8 cellular contexts compared by ENCODE assay signal in the genomic region with DNA sequence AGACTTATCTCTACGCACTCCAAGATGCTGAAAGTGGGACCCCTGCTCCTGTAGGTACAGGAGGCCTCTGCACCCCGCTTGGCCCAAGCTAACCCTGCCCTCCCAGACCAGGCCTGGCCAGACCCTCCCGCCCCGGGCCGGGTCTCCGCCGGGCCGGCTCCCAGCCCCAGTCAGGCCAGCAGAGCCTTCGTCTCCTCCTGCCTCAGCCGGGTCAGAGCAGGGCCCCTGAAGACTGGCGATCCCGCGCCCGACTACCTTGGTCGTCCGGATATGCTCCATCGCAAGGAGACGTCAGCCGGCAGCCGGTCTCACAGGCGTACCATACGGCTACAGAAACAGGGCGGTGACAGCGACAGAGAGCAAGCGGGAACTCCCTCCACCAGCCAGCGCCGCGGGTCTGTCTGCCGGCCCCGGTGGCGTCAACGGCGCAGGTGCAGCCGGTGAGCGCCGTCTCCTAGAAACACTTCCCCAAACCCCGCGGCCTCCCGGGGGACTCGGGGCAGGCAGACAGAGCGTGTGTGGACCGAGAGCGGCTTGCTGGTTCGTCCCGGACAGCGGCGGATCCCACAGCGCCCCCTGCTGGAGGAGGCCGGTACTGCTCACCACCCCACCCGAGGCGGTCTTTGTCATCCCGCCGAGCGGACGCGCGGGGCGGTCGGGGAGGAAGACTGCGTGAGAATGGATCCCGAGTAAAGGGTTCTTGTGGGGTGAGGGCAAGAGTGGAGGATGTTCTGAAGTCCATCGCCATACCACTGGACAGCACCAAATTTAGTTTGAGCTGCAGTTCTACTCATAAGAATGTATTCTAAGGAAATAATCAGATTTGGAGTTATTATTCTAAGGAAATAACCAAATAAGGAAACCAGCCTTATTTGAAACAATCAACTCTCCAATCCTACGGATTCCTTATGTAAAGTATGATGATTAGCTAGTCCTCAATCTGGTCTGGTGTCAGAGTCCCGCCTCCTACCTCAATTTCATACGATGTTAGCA. TPM values are rescaled to one million over a fixed set of nuclear protein-coding genes. Genes with fewer than 3 reads are reported as not detected.
DNase-seq lines count a peak whose midpoint lies in the region; ATAC-seq and TF ChIP-seq lines count a peak whose summit lies in the region.

A gene (minus strand): TSS at position 520 of the 993 bp plus-strand sequence. CDS start 241 bp downstream, at position 279.

- TF ChIP-seq CTCF in PC-9 (conservative IDR thresholded peaks at IDR 0.05), result peak; percentile 98

- H3K36me3 Mint-ChIP-seq in activated T-cell treated with anti-CD3 and anti-CD28 coated beads, Interleukin-2, amount 50 U/mL, for 24 hours (ENCODE audit: low read depth), result peaks cover 26% of the 10 kb centered on the region

- peak within 1 kb of the TSS; percentile 96 for H2AFZ ChIP-seq in PC-9

- TF ChIP-seq RAD21 in Ishikawa (IDR thresholded peaks at IDR 0.05; ENCODE audit: low read depth), result peak; percentile 44; the same call in 1 of the 2 replicates

- no peaks in the 10 kb centered on the region for H3K36me3 ChIP-seq in PC-9 (ENCODE audit: low read depth)
- no peaks in the 10 kb centered on the region for H3K36me3 ChIP-seq in muscle layer of colon (ENCODE audit: insufficient read depth, low read length)

- peaks cover 13% of the 10 kb centered on the region for H3K4me1 ChIP-seq in PC-9 (replicated peaks; ENCODE audit: insufficient read depth)
- H3K4me1 ChIP-seq in muscle layer of colon (ENCODE audit: insufficient read depth, low read length), result peaks cover 13% of the 10 kb centered on the region

- H3K4me2 ChIP-seq in PC-9, result peak within 1 kb of the TSS; percentile 93

- H3K9me2 ChIP-seq in PC-9 (ENCODE audit: insufficient read depth), result no peaks in the 10 kb centered on the region

- H3K27ac Mint-ChIP-seq in activated T-cell treated with anti-CD3 and anti-CD28 coated beads, Interleukin-2, amount 50 U/mL, for 24 hours, result peak within 1 kb of the TSS; percentile 93

- BruUV-seq in PC-9 (replicated peaks; lab: Mats Ljungman, UMichigan), result TSS peak; percentile 36

- no peak within 1 kb of the TSS for H3K27ac ChIP-seq in PC-9
- H3K27ac ChIP-seq in muscle layer of colon (ENCODE audit: low read depth, low read length), result peak within 1 kb of the TSS; percentile 86

- TF ChIP-seq POLR2A in erythroblast (IDR thresholded peaks at IDR 0.05; ENCODE audit: low read length), result peak; percentile 63

- POLR2A ChIA-PET in PC-9 (lab: Charles Lee; ENCODE audit: unreplicated experiment), result interaction anchor here (0.5 to 0.7 kb wide), 2 partner anchors 19 to 60 kb away, joined by 10 to 16 read pairs; no protein-coding TSS in a partner anchor

- 0 out of 2 replicates have a peak, but pooled peaks cover 3% of the 10 kb centered on the region for H4K20me1 ChIP-seq in PC-9 (ENCODE audit: insufficient read depth)

- peak; percentile 93 for ATAC-seq in GM21529 (IDR thresholded peaks at IDR 0.05; ENCODE audit: unreplicated experiment)

- peaks cover 42% of the 10 kb centered on the region for H3K4me1 Mint-ChIP-seq in activated T-cell treated with anti-CD3 and anti-CD28 coated beads, Interleukin-2, amount 50 U/mL, for 24 hours (ENCODE audit: low read depth)

- peak within 1 kb of the TSS; percentile 87 for H3K4me3 Mint-ChIP-seq in activated T-cell treated with anti-CD3 and anti-CD28 coated beads, Interleukin-2, amount 50 U/mL, for 24 hours

- H3F3A ChIP-seq in PC-9 (ENCODE audit: insufficient read depth, low read depth), result no peaks in the 10 kb centered on the region

- CTCF ChIA-PET in PC-9 (lab: Charles Lee), result no interaction called here

- peak; percentile 94 for DNase-seq in DMS53 (lab: John Stamatoyannopoulos, UW)
- DNase-seq in PC-9, result peak; percentile 65 to 85
- peak; percentile 99 for DNase-seq in activated T-cell treated with anti-CD3 and anti-CD28 coated beads, Interleukin-2, amount 50 U/mL, for 24 hours
- DNase-seq in erythroblast (lab: John Stamatoyannopoulos, UW), result peak; percentile 88 to 94
- peak; percentile 83 to 89 for DNase-seq in stimulated activated CD8-positive, alpha-beta memory T cell treated with anti-CD3 and anti-CD28 coated beads, Interleukin-7, amount 100 ng/mL, for 4 hours (ENCODE audit: low read depth in 2 of 2)

- no peaks in the 10 kb centered on the region for H3K9me3 Mint-ChIP-seq in activated T-cell treated with anti-CD3 and anti-CD28 coated beads, Interleukin-2, amount 50 U/mL, for 24 hours

- intact Hi-C loops in PC-9 (cut with micrococcal nuclease; ENCODE audit: unreplicated experiment), result no loop called here

- H3K27me3 Mint-ChIP-seq in activated T-cell treated with anti-CD3 and anti-CD28 coated beads, Interleukin-2, amount 50 U/mL, for 24 hours, result peaks cover 9% of the 10 kb centered on the region

- peak within 1 kb of the TSS; percentile 84 for H3K9ac ChIP-seq in muscle layer of colon (ENCODE audit: low read length)

- H3K4me3 ChIP-seq in PC-9 (peak within 1 kb of the TSS; percentile 74), muscle layer of colon (ENCODE audit: low read depth in 1 of 2, low read length in 2 of 2) (peak within 1 kb of the TSS; percentile 93 to 97)

- H3K9me3 ChIP-seq in PC-9 (ENCODE audit: insufficient read depth, low read depth), result no peaks in the 10 kb centered on the region
- no peaks in the 10 kb centered on the region for H3K9me3 ChIP-seq in muscle layer of colon (ENCODE audit: low read length)

- no peak for TF ChIP-seq EP300 in Ishikawa (IDR thresholded peaks at IDR 0.05; ENCODE audit: borderline replicate concordance)

- no peaks in the 10 kb centered on the region for H3K27me3 ChIP-seq in PC-9 (ENCODE audit: insufficient read depth, low read depth)
- no peaks in the 10 kb centered on the region for H3K27me3 ChIP-seq in muscle layer of colon (ENCODE audit: control insufficient read depth in 1 of 2, insufficient read depth in 2 of 2, low read length in 2 of 2)

- H3K79me2 ChIP-seq in PC-9 (ENCODE audit: low read depth), result peaks cover 25% of the 10 kb centered on the region

TF ChIP-seq in Ishikawa, 13 proteins besides CTCF, POLR2A, EP300 and RAD21:
- TF ChIP-seq ZBTB7A (IDR thresholded peaks at IDR 0.05; ENCODE audit: low read depth) (no peak), CEBPB (IDR thresholded peaks at IDR 0.05) (no peak), TCF12 (IDR thresholded peaks at IDR 0.05; ENCODE audit: low read depth) (no peak), TAF1 (IDR thresholded peaks at IDR 0.05; ENCODE audit: low read depth) (peak; percentile 61; the same call in 1 of the 2 replicates), NFIC (IDR thresholded peaks at IDR 0.05) (no peak), CREB1 (IDR thresholded peaks at IDR 0.05; ENCODE audit: low read depth) (no peak), TEAD4 (IDR thresholded peaks at IDR 0.05) (no peak), YY1 (IDR thresholded peaks at IDR 0.05; ENCODE audit: low read depth) (peak; percentile 42; the same call in 1 of the 2 replicates), FOXM1 (IDR thresholded peaks at IDR 0.05; ENCODE audit: borderline replicate concordance, low read depth) (peak; percentile 87), EGR1 (IDR thresholded peaks at IDR 0.05) (no peak)
- TF ChIP-seq, protein P1, sequence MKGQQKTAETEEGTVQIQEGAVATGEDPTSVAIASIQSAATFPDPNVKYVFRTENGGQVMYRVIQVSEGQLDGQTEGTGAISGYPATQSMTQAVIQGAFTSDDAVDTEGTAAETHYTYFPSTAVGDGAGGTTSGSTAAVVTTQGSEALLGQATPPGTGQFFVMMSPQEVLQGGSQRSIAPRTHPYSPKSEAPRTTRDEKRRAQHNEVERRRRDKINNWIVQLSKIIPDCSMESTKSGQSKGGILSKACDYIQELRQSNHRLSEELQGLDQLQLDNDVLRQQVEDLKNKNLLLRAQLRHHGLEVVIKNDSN (IDR thresholded peaks at IDR 0.05), result no peak
- TF ChIP-seq, protein P2, sequence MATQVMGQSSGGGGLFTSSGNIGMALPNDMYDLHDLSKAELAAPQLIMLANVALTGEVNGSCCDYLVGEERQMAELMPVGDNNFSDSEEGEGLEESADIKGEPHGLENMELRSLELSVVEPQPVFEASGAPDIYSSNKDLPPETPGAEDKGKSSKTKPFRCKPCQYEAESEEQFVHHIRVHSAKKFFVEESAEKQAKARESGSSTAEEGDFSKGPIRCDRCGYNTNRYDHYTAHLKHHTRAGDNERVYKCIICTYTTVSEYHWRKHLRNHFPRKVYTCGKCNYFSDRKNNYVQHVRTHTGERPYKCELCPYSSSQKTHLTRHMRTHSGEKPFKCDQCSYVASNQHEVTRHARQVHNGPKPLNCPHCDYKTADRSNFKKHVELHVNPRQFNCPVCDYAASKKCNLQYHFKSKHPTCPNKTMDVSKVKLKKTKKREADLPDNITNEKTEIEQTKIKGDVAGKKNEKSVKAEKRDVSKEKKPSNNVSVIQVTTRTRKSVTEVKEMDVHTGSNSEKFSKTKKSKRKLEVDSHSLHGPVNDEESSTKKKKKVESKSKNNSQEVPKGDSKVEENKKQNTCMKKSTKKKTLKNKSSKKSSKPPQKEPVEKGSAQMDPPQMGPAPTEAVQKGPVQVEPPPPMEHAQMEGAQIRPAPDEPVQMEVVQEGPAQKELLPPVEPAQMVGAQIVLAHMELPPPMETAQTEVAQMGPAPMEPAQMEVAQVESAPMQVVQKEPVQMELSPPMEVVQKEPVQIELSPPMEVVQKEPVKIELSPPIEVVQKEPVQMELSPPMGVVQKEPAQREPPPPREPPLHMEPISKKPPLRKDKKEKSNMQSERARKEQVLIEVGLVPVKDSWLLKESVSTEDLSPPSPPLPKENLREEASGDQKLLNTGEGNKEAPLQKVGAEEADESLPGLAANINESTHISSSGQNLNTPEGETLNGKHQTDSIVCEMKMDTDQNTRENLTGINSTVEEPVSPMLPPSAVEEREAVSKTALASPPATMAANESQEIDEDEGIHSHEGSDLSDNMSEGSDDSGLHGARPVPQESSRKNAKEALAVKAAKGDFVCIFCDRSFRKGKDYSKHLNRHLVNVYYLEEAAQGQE (IDR thresholded peaks at IDR 0.05; ENCODE audit: low read depth), result no peak
- TF ChIP-seq, protein P3, sequence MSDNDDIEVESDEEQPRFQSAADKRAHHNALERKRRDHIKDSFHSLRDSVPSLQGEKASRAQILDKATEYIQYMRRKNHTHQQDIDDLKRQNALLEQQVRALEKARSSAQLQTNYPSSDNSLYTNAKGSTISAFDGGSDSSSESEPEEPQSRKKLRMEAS (IDR thresholded peaks at IDR 0.05), result peak; percentile 73

RNA-seq across cellular contexts. Expression of the gene that starts here (rescaled TPM):
- total RNA-seq in PC-9 (2021), result 7.7 and 10.8 TPM in 2 replicates
